In the genomic region with DNA sequence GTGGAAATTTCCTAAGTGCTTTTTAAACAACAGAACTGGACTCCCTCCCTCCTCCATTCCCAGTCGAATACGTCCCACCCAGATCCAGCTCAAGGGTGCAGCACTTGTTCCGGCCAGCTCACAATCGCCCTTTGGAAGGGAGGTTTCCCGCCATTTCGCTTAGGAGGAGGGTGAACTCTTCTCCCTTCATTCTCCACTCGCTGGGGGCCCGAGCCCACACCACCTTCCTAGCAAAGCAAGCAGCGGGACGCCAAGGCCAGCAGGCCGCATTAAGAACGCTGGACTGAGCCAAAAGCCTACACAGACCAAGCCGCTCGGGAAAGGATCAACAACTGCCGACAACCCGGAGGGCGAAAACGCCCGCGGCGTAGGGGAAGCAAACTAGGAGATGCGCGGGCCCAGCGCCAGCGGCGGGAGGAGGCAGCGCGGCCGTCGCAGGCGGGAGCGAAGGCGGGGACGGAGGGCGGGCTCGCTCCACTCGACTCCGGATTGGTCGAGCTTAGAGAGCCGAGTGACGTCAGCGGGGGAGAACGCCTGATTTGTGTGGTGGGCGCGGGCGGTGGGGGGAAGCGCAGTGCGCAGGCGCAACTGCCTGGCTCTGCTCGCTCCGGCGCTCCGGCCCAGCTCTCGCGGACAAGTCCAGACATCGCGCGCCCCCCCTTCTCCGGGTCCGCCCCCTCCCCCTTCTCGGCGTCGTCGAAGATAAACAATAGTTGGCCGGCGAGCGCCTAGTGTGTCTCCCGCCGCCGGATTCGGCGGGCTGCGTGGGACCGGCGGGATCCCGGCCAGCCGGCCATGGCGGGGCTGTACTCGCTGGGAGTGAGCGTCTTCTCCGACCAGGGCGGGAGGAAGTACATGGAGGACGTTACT, we compare ENCODE assay signal across 8 cellular contexts.
DNase-seq lines count a peak whose midpoint lies in the region; ATAC-seq and TF ChIP-seq lines count a peak whose summit lies in the region.

A gene (plus strand): TSS at position 574 of the 870 bp plus-strand sequence. CDS start 222 bp downstream, at position 796.

- H3K36me3 ChIP-seq in BLaER1: peaks cover 2% of the 10 kb centered on the region; the same call in 1 of the 2 replicates

- peak within 1 kb of the TSS; percentile 87 for H3K4me2 ChIP-seq in BLaER1

- DNase-seq in NCI-H524 treated with DMSO at 0.1 percent for 48 hours (lab: John Stamatoyannopoulos, UW) (peak; percentile 92), choroid plexus epithelial cell (ENCODE audit: low read depth) (peak; percentile 99), kidney glomerular epithelial cell (lab: John Stamatoyannopoulos, UW) (peak; percentile 95)
- DNase-seq in activated CD4-positive, alpha-beta T cell treated with anti-CD3 and anti-CD28 coated beads for 4 hours: peak; percentile 98 to 99
- peak; percentile 98 to 99 for DNase-seq in stimulated activated CD4-positive, alpha-beta T cell treated with anti-CD3 and anti-CD28 coated beads, Interleukin-15, amount 100 ng/mL, for 48 hours (ENCODE audit: low read depth in 2 of 2)

- peak within 1 kb of the TSS; percentile 98 for H3K4me3 ChIP-seq in BLaER1
- H3K4me3 ChIP-seq in choroid plexus epithelial cell (ENCODE audit: low read depth, low read length): peak within 1 kb of the TSS; percentile 86

- H4K20me1 ChIP-seq in BLaER1: peaks cover 46% of the 10 kb centered on the region

- no peaks in the 10 kb centered on the region for H3K27me3 ChIP-seq in BLaER1

- peak within 1 kb of the TSS; percentile 95 for H3K27ac ChIP-seq in BLaER1

- peak within 1 kb of the TSS; percentile 96 for H3K9ac ChIP-seq in BLaER1

- TF ChIP-seq CTCF in choroid plexus epithelial cell (conservative IDR thresholded peaks at IDR 0.05; ENCODE audit: low read depth, low read length): no peak

- no peaks in the 10 kb centered on the region for H3K9me3 ChIP-seq in BLaER1

- peaks cover 33% of the 10 kb centered on the region for H3K4me1 ChIP-seq in BLaER1

- ATAC-seq in GM19324 (IDR thresholded peaks at IDR 0.05; ENCODE audit: low FRiP score, unreplicated experiment) (peak; percentile 95), HG03460 (IDR thresholded peaks at IDR 0.05; ENCODE audit: unreplicated experiment) (peak; percentile 88)

Comparison
In these comparisons a context has a peak if more than half of its experiments do, and no peak if none do; other contexts are left out.
1. Peak in every context shown above with its lines: DNase-seq, ATAC-seq, H3K4me3 ChIP-seq and H3K27ac ChIP-seq.